ENCODE assay signal across 13 cellular contexts in genomic region chr2:216188956-216189355, GRCh38.
A peak's percentile ranks its signal among the peaks of the same experiment; 100 is the strongest.
DNase-seq lines count a peak whose midpoint lies in the region; ATAC-seq and TF ChIP-seq lines count a peak whose summit lies in the region.
"Had no signal": no experiment of that assay in that cellular context is flagged by ENCODE, and none has a peak within 500 bp of the region (broad histone marks: within the 10 kb centered on the region; RNA-seq: fewer than 3 reads in every experiment).

No MANE protein-coding gene starts in this region.

- H3K4me1 ChIP-seq in foreskin keratinocyte = peaks cover 27% of the 10 kb centered on the region
- peaks cover 32% of the 10 kb centered on the region for H3K4me1 ChIP-seq in testis

- no peak overlapping the region for H3K4me3 Mint-ChIP-seq in activated CD4-positive, alpha-beta memory T cell treated with anti-CD3 and anti-CD28 coated beads for 36 hours
- no peak overlapping the region for H3K4me3 Mint-ChIP-seq in activated CD4-positive, alpha-beta memory T cell treated with anti-CD3 and anti-CD28 coated beads, Interleukin-2, amount 10 ng/mL, durations not matched to agents 7 days and 5 days
- H3K4me3 Mint-ChIP-seq in activated T-helper 2 cell treated with anti-CD3 and anti-CD28 coated beads, Interferon-gamma antibody, Interleukin-2, Interleukin-4, amounts not matched to agents 10 μg/mL and 5 μg/mL and 100 μg/mL, durations not matched to agents 14 hours and 24 hours and 36 hours (ENCODE audit: low read depth) = no peak overlapping the region

- no peaks in the 10 kb centered on the region for H3K9me3 ChIP-seq in testis

- peak overlapping the region; percentile 59 for H3K27ac Mint-ChIP-seq in activated CD4-positive, alpha-beta memory T cell treated with anti-CD3 and anti-CD28 coated beads for 36 hours
- no peak overlapping the region for H3K27ac Mint-ChIP-seq in activated CD4-positive, alpha-beta memory T cell treated with anti-CD3 and anti-CD28 coated beads, Interleukin-2, amount 10 ng/mL, durations not matched to agents 7 days and 5 days
- peak overlapping the region; percentile 54 for H3K27ac Mint-ChIP-seq in activated T-helper 2 cell treated with anti-CD3 and anti-CD28 coated beads, Interferon-gamma antibody, Interleukin-2, Interleukin-4, amounts not matched to agents 10 μg/mL and 5 μg/mL and 100 μg/mL, durations not matched to agents 14 hours and 24 hours and 36 hours

- no peak for TF ChIP-seq CTCF in foreskin keratinocyte (conservative IDR thresholded peaks at IDR 0.05)
- no peak for TF ChIP-seq CTCF in testis (IDR thresholded peaks at IDR 0.05)

- H3K27me3 ChIP-seq in foreskin keratinocyte (no peaks in the 10 kb centered on the region), testis (no peaks in the 10 kb centered on the region)

- POLR2A ChIA-PET in activated CD4-positive, alpha-beta memory T cell treated with anti-CD3 and anti-CD28 coated beads for 36 hours (lab: Charles Lee) = interaction anchor here (0.8 kb wide), 1 partner anchor 69 kb away, joined by 3 read pairs; no protein-coding TSS in a partner anchor
- POLR2A ChIA-PET in activated CD4-positive, alpha-beta memory T cell treated with anti-CD3 and anti-CD28 coated beads, Interleukin-2, amount 10 ng/mL, durations not matched to agents 7 days and 5 days (lab: Charles Lee) = interaction anchor here (1.1 kb wide), 1 partner anchor 30 kb away, joined by 3 read pairs; no protein-coding TSS in a partner anchor

- whole genome bisulfite sequencing in testis, 2 donors = 37 to 62% methylated on average over 2 of the region's 2 CpGs

- CTCF ChIA-PET in activated CD4-positive, alpha-beta memory T cell treated with anti-CD3 and anti-CD28 coated beads for 36 hours (lab: Charles Lee) = interaction anchor here (1.2 kb wide), 1 partner anchor 215 kb away, joined by 3 read pairs; no protein-coding TSS in a partner anchor
- CTCF ChIA-PET in activated CD4-positive, alpha-beta memory T cell treated with anti-CD3 and anti-CD28 coated beads, Interleukin-2, amount 10 ng/mL, durations not matched to agents 7 days and 5 days (lab: Charles Lee) = interaction anchor here (1.4 kb wide), 1 partner anchor 13 kb away, joined by 3 read pairs; no protein-coding TSS in a partner anchor

- H3K27ac ChIP-seq in foreskin keratinocyte = no peak overlapping the region
- H3K27ac ChIP-seq in testis = peak overlapping the region; percentile 39 to 40

- H3K9me3 Mint-ChIP-seq in activated CD4-positive, alpha-beta memory T cell treated with anti-CD3 and anti-CD28 coated beads for 36 hours = no peaks in the 10 kb centered on the region
- no peaks in the 10 kb centered on the region for H3K9me3 Mint-ChIP-seq in activated CD4-positive, alpha-beta memory T cell treated with anti-CD3 and anti-CD28 coated beads, Interleukin-2, amount 10 ng/mL, durations not matched to agents 7 days and 5 days
- H3K9me3 Mint-ChIP-seq in activated T-helper 2 cell treated with anti-CD3 and anti-CD28 coated beads, Interferon-gamma antibody, Interleukin-2, Interleukin-4, amounts not matched to agents 10 μg/mL and 5 μg/mL and 100 μg/mL, durations not matched to agents 14 hours and 24 hours and 36 hours = no peaks in the 10 kb centered on the region

- ATAC-seq in foreskin keratinocyte (peak; percentile 95), GM18861 (IDR thresholded peaks at IDR 0.05; ENCODE audit: unreplicated experiment) (no peak), HG02571 (IDR thresholded peaks at IDR 0.05; ENCODE audit: unreplicated experiment) (no peak)

- DNase-seq in activated CD4-positive, alpha-beta memory T cell treated with anti-CD3 and anti-CD28 coated beads for 36 hours = no peak
- DNase-seq in activated CD4-positive, alpha-beta memory T cell treated with anti-CD3 and anti-CD28 coated beads, Interleukin-2, amount 10 ng/mL, durations not matched to agents 7 days and 5 days = no peak
- no peak for DNase-seq in activated T-helper 2 cell treated with anti-CD3 and anti-CD28 coated beads, Interferon-gamma antibody, Interleukin-2, Interleukin-4, amounts not matched to agents 10 μg/mL and 5 μg/mL and 100 μg/mL, durations not matched to agents 14 hours and 24 hours and 36 hours (ENCODE audit: low spot score)
- peak; percentile 46 to 76 for DNase-seq in foreskin keratinocyte
- DNase-seq in testis = no peak
- no peak for DNase-seq in stimulated activated CD4-positive, alpha-beta T cell treated with anti-CD3 and anti-CD28 coated beads, Interleukin-12 subunit alpha, Interleukin-12 subunit beta, amount 100 ng/mL, for 4 hours
- DNase-seq: activated CD4-positive, alpha-beta T cell treated with anti-CD3 and anti-CD28 coated beads, Interleukin-2, amount 50 U/mL, for 1 hour; cerebellar nuclear complex; NCI-H2029; SHP77; stimulated activated CD4-positive, alpha-beta T cell treated with anti-CD3 and anti-CD28 coated beads, Interleukin-1b, Interleukin-23, amount 100 ng/mL, for 48 hours had no signal

- no peaks in the 10 kb centered on the region for H3K36me3 ChIP-seq in testis (ENCODE audit: low read depth, missing control alignments)

- H3K4me1 Mint-ChIP-seq in activated CD4-positive, alpha-beta memory T cell treated with anti-CD3 and anti-CD28 coated beads for 36 hours (ENCODE audit: low read depth) = peaks cover 66% of the 10 kb centered on the region
- peaks cover 57% of the 10 kb centered on the region for H3K4me1 Mint-ChIP-seq in activated CD4-positive, alpha-beta memory T cell treated with anti-CD3 and anti-CD28 coated beads, Interleukin-2, amount 10 ng/mL, durations not matched to agents 7 days and 5 days
- peaks cover 51% of the 10 kb centered on the region for H3K4me1 Mint-ChIP-seq in activated T-helper 2 cell treated with anti-CD3 and anti-CD28 coated beads, Interferon-gamma antibody, Interleukin-2, Interleukin-4, amounts not matched to agents 10 μg/mL and 5 μg/mL and 100 μg/mL, durations not matched to agents 14 hours and 24 hours and 36 hours (ENCODE audit: low read depth)

- no peaks in the 10 kb centered on the region for H3K27me3 Mint-ChIP-seq in activated CD4-positive, alpha-beta memory T cell treated with anti-CD3 and anti-CD28 coated beads for 36 hours
- H3K27me3 Mint-ChIP-seq in activated CD4-positive, alpha-beta memory T cell treated with anti-CD3 and anti-CD28 coated beads, Interleukin-2, amount 10 ng/mL, durations not matched to agents 7 days and 5 days = no peaks in the 10 kb centered on the region
- H3K27me3 Mint-ChIP-seq in activated T-helper 2 cell treated with anti-CD3 and anti-CD28 coated beads, Interferon-gamma antibody, Interleukin-2, Interleukin-4, amounts not matched to agents 10 μg/mL and 5 μg/mL and 100 μg/mL, durations not matched to agents 14 hours and 24 hours and 36 hours (ENCODE audit: low read depth) = no peaks in the 10 kb centered on the region

- intact Hi-C loops in activated CD4-positive, alpha-beta memory T cell treated with anti-CD3 and anti-CD28 coated beads for 36 hours (cut with micrococcal nuclease) = no loop called here
- intact Hi-C loops in activated T-helper 2 cell treated with anti-CD3 and anti-CD28 coated beads, Interferon-gamma antibody, Interleukin-2, Interleukin-4, amounts not matched to agents 10 μg/mL and 5 μg/mL and 100 μg/mL, durations not matched to agents 14 hours and 24 hours and 36 hours (cut with micrococcal nuclease) = loop anchor here (5.0 kb wide), 1 partner anchor 67 kb away; no protein-coding TSS in a partner anchor
- intact Hi-C loops in testis (cut with DNase I; ENCODE audit: low total_unique reads) = no loop called here

- H3K4me3 ChIP-seq in testis = no peak overlapping the region

- TF ChIP-seq POLR2A in testis (IDR thresholded peaks at IDR 0.05) = no peak

- peaks cover 42% of the 10 kb centered on the region for H3K36me3 Mint-ChIP-seq in activated CD4-positive, alpha-beta memory T cell treated with anti-CD3 and anti-CD28 coated beads for 36 hours
- H3K36me3 Mint-ChIP-seq in activated CD4-positive, alpha-beta memory T cell treated with anti-CD3 and anti-CD28 coated beads, Interleukin-2, amount 10 ng/mL, durations not matched to agents 7 days and 5 days (ENCODE audit: low read depth) = peaks cover 71% of the 10 kb centered on the region
- H3K36me3 Mint-ChIP-seq in activated T-helper 2 cell treated with anti-CD3 and anti-CD28 coated beads, Interferon-gamma antibody, Interleukin-2, Interleukin-4, amounts not matched to agents 10 μg/mL and 5 μg/mL and 100 μg/mL, durations not matched to agents 14 hours and 24 hours and 36 hours (ENCODE audit: low read depth) = peaks cover 74% of the 10 kb centered on the region

Comparison
In these comparisons a context has a peak if more than half of its experiments do, and no peak if none do; other contexts are left out.
1. DNase-seq: peak in foreskin keratinocyte (2 of 2); none in activated CD4-positive, alpha-beta memory T cell treated with anti-CD3 and anti-CD28 coated beads for 36 hours (single experiment), activated CD4-positive, alpha-beta memory T cell treated with anti-CD3 and anti-CD28 coated beads, Interleukin-2, amount 10 ng/mL, durations not matched to agents 7 days and 5 days (single experiment), activated T-helper 2 cell treated with anti-CD3 and anti-CD28 coated beads, Interferon-gamma antibody, Interleukin-2, Interleukin-4, amounts not matched to agents 10 μg/mL and 5 μg/mL and 100 μg/mL, durations not matched to agents 14 hours and 24 hours and 36 hours (single experiment), testis (single experiment) and stimulated activated CD4-positive, alpha-beta T cell treated with anti-CD3 and anti-CD28 coated beads, Interleukin-12 subunit alpha, Interleukin-12 subunit beta, amount 100 ng/mL, for 4 hours (single experiment).